Comparison of ENCODE assay signal across 9 cellular contexts in the genomic region with DNA sequence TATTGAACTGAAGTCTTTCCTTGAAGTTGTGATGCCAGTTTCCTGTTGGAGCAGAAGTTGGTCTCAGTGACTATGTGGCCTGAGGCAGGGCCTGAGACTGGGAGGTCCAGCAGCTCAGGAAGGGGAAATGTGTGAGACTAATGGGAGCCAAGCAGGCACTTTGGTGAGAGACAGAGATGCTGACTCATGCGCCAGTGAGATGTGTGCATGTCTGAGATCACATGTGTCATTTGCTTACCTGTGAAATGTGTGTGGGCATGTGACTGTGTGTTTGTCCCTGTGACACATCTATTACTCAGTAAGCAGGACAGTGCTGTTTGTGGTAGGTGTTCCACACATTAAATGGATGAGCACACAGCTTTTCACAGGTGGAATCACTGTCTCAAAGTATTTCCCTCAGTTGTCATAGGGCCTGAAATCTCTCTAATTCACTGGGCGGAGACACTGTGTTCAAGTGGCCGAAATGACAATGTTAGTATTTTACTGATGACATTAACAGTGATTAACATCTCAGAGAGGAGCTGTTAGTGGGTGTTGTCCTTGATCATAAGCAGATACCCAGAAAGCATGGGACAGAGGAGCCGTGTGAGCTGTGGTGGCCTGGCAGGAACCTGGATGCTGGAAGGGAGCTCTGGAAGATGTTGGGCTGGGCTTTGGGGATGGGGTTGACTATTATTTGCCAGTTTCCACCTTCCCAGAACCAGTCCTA. TPM values are rescaled to one million over a fixed set of nuclear protein-coding genes. Genes with fewer than 3 reads are reported as not detected.
DNase-seq lines count a peak whose midpoint lies in the region; ATAC-seq, FAIRE-seq and TF ChIP-seq lines count a peak whose summit lies in the region.
"Had no signal": no experiment of that assay in that cellular context is flagged by ENCODE, and none has a peak within 500 bp of the region (broad histone marks: within the 10 kb centered on the region; RNA-seq: fewer than 3 reads in every experiment).

No MANE protein-coding gene starts in this region.

- intact Hi-C loops in pancreas (cut with DNase I): loop anchor here in 1 of 3 donors (10.0 kb wide), 1 partner anchor 76 kb away; the partner anchor contains the start of gene OR13J1
- intact Hi-C loops in tibial artery (cut with DNase I; ENCODE audit: low total_unique reads): no loop called here

- no peaks in the 10 kb centered on the region for H3K9me3 ChIP-seq in pancreas
- H3K9me3 ChIP-seq in effector memory CD4-positive, alpha-beta T cell (ENCODE audit: control insufficient read depth, low read length): no peaks in the 10 kb centered on the region
- H3K9me3 ChIP-seq in tibial artery: no peaks in the 10 kb centered on the region

- H3K4me1 ChIP-seq in pancreas (no peaks in the 10 kb centered on the region), tibial artery (peaks cover 0 to 24% (median 9%) of the 10 kb centered on the region in 4 donors)
- no peaks in the 10 kb centered on the region for H3K4me1 ChIP-seq in effector memory CD4-positive, alpha-beta T cell (ENCODE audit: control insufficient read depth, insufficient read depth, low read length, poor library complexity, severe bottlenecking)

- H3K36me3 ChIP-seq in pancreas (no peaks in the 10 kb centered on the region), tibial artery (peaks cover 13 to 45% (median 28%) of the 10 kb centered on the region in 3 donors)
- no peaks in the 10 kb centered on the region for H3K36me3 ChIP-seq in effector memory CD4-positive, alpha-beta T cell (ENCODE audit: control insufficient read depth, insufficient read depth, low read length)

- WGBS in pancreas, 2 donors: 89 to 93% methylated on average over 4 of the region's 4 CpGs

- no peak overlapping the region for H3K4me3 ChIP-seq in pancreas
- H3K4me3 ChIP-seq in effector memory CD4-positive, alpha-beta T cell (ENCODE audit: insufficient read depth, low read depth, low read length, poor library complexity, severe bottlenecking): no peak overlapping the region
- no peak overlapping the region for H3K4me3 ChIP-seq in tibial artery

- no peak for TF ChIP-seq CTCF in pancreas (IDR thresholded peaks at IDR 0.05)
- TF ChIP-seq CTCF in tibial artery (IDR thresholded peaks at IDR 0.05): no peak

- peak in 3 of 4 donors; percentile 16 to 68 (median 60) for ATAC-seq in pancreas
- no peak for ATAC-seq in GM19463 (IDR thresholded peaks at IDR 0.05; ENCODE audit: unreplicated experiment)

- H3K27ac ChIP-seq in pancreas: no peak overlapping the region
- H3K27ac ChIP-seq in effector memory CD4-positive, alpha-beta T cell (ENCODE audit: insufficient read depth, low read length, poor library complexity, severe bottlenecking): no peak overlapping the region
- H3K27ac ChIP-seq in tibial artery: no peak overlapping the region

- no peak for FAIRE-seq in pancreas (lab: Jason Lieb, UNC)

- DNase-seq in EL: peak; percentile 77
- peak; percentile 86 for DNase-seq in HPDE6-E6E7 (ENCODE audit: extremely low spot score)
- DNase-seq in astrocyte of the hippocampus (ENCODE audit: low read depth, low spot score): peak; percentile 36
- no peak for DNase-seq in pancreas
- DNase-seq in putamen (ENCODE audit: low spot score): no peak
- no peak for DNase-seq in effector memory CD4-positive, alpha-beta T cell
- no peak for DNase-seq in tibial artery
- DNase-seq: Kasumi-1 had no signal

- H3K27me3 ChIP-seq in pancreas (no peaks in the 10 kb centered on the region), tibial artery (no peaks in the 10 kb centered on the region)
- no peaks in the 10 kb centered on the region for H3K27me3 ChIP-seq in effector memory CD4-positive, alpha-beta T cell (replicated peaks; ENCODE audit: control insufficient read depth, insufficient read depth, low read length, poor library complexity, severe bottlenecking)

RNA-seq across cellular contexts. Expression of gene NPR2, which starts 7.4 kb away (rescaled TPM):
- total RNA-seq in pancreas: 1 to 10 TPM; 2.2 to 7.9 (median 2.7) TPM
- polyA plus RNA-seq in pancreas: 10 to 100 TPM in 1 of 2 donors, 1 to 10 TPM in 1; 8.3 to 14.6 TPM

RNA-seq across cellular contexts. Expression of gene SPAG8, which starts 13.2 kb away (rescaled TPM):
- total RNA-seq in pancreas: 1 to 10 TPM in 2 of 6 donors, under 1 TPM in 4; 0.52 to 1.8 (median 0.83) TPM
- polyA plus RNA-seq in pancreas: 1 to 10 TPM; 1.6 to 3.1 TPM

RNA-seq across cellular contexts. Expression of gene HINT2, which starts 16.0 kb away (rescaled TPM):
- 10 to 100 TPM; 20.6 to 43.7 (median 29.7) TPM for total RNA-seq in pancreas
- 10 to 100 TPM; 51.7 to 64.2 TPM for polyA plus RNA-seq in pancreas

RNA-seq across cellular contexts. Expression of gene FAM221B, which starts 29.7 kb away (rescaled TPM):
- total RNA-seq in pancreas: not detected
- under 1 TPM in 1 of 2 donors, not detected in 1; 0.11 TPM for polyA plus RNA-seq in pancreas

RNA-seq across cellular contexts. Expression of gene TMEM8B, which starts 30.2 kb away (rescaled TPM):
- 10 to 100 TPM in 1 of 6 donors, 1 to 10 TPM in 5; 4.9 to 10.3 (median 7.0) TPM for total RNA-seq in pancreas
- polyA plus RNA-seq in pancreas: 10 to 100 TPM; 11.1 to 17.2 TPM

Comparison
In these comparisons a context has a peak if more than half of its experiments do, and no peak if none do; other contexts are left out.
1. DNase-seq: peak in EL (single experiment), HPDE6-E6E7 (single experiment) and astrocyte of the hippocampus (single experiment); none in pancreas (0 of 6), putamen (single experiment), effector memory CD4-positive, alpha-beta T cell (0 of 3) and tibial artery (0 of 2).